Comparison of ENCODE assay signal across 8 cellular contexts in the genomic region with DNA sequence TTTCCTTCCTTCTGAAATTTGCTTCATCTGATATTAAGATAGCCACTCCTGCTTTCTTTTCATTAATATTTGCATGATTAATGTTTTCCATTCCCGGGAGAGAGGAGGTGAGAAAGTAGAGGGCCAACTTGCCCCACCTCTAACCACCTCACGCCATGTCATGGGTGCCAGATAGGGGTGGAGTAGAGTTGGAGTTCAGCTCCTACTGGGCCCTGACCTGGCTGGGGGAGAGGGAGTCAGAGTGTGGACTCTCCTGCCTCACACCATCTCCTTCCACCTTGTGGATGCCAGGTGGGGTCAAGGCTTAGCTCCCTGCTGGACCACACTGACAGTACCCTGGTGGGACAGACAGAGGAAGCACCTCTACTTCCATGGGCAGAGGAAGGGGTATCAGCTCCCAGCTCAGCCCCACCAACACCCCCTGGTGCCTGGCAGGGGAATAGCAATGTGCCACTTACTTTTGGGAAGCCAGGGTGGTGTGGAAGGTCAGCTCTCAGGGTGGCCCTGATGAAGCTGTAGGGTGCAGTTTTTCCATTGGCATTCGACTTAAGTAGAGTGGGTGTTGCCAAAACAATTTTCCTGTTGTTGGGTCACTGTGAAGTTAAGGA. TPM values are rescaled to one million over a fixed set of nuclear protein-coding genes. Genes with fewer than 3 reads are reported as not detected.
DNase-seq lines count a peak whose midpoint lies in the region; ATAC-seq and TF ChIP-seq lines count a peak whose summit lies in the region.

No MANE protein-coding gene starts in this region.

- POLR2A ChIA-PET in Caco-2 (lab: Charles Lee), result no interaction called here

- no peaks in the 10 kb centered on the region for H3K27me3 ChIP-seq in Caco-2 (replicated peaks; ENCODE audit: control insufficient read depth, insufficient read depth, low read length)

- TF ChIP-seq CTCF in Caco-2 (IDR thresholded peaks at IDR 0.05; ENCODE audit: insufficient read depth in 1 of 2, low read depth in 1 of 2, low read length in 1 of 2, severe bottlenecking in 1 of 2, unreplicated experiment in 1 of 2), result peak; percentile 60 to 63

- H3K27ac ChIP-seq in KOPT-K1 (ENCODE audit: low read depth, low read length, poor library complexity, severe bottlenecking), result peak overlapping the region; percentile 21

- H3K9me3 ChIP-seq in Caco-2 (0 out of 2 replicates have a peak, but pooled peaks cover 6% of the 10 kb centered on the region), KOPT-K1 (ENCODE audit: insufficient read depth, low read length, poor library complexity, severe bottlenecking) (peaks cover 7% of the 10 kb centered on the region)

- CTCF ChIA-PET in Caco-2 (lab: Charles Lee), result interaction anchor here (0.5 to 1.8 kb wide), 6 partner anchors 10 to 82 kb away, joined by 3 to 8 read pairs (median 4); no protein-coding TSS in a partner anchor

- no peak overlapping the region for H3K4me3 Mint-ChIP-seq in Caco-2 (ENCODE audit: unreplicated experiment)
- no peak overlapping the region for H3K4me3 Mint-ChIP-seq in activated T-cell treated with anti-CD3 and anti-CD28 coated beads, Interleukin-2, amount 50 U/mL, for 72 hours

- BruUV-seq in Caco-2 (replicated peaks; lab: Mats Ljungman, UMichigan), result no TSS peak

- no peaks in the 10 kb centered on the region for H3K27me3 Mint-ChIP-seq in Caco-2 (ENCODE audit: insufficient read depth, unreplicated experiment)
- no peaks in the 10 kb centered on the region for H3K27me3 Mint-ChIP-seq in activated T-cell treated with anti-CD3 and anti-CD28 coated beads, Interleukin-2, amount 50 U/mL, for 72 hours (ENCODE audit: low read depth)

- peak in 1 of 2 experiments; percentile 59 for DNase-seq in Caco-2
- DNase-seq in activated T-cell treated with anti-CD3 and anti-CD28 coated beads, Interleukin-2, amount 50 U/mL, for 72 hours, result peak; percentile 52 to 64
- peak; percentile 29 to 42 for DNase-seq in lung microvascular endothelial cell (ENCODE audit: low read depth in 2 of 2)
- DNase-seq in G401 (ENCODE audit: low spot score), result no peak

- peaks cover 4% of the 10 kb centered on the region; the same call in 1 of the 2 replicates for H3K4me1 ChIP-seq in Caco-2

- in situ Hi-C loops in G401 (cut with HindIII; ENCODE audit: low sequenced_read_pairs), result no loop called here

- intact Hi-C loops in Caco-2 (cut with micrococcal nuclease; ENCODE audit: unreplicated experiment), result no loop called here

- H3K4me1 Mint-ChIP-seq in Caco-2 (ENCODE audit: low read depth, unreplicated experiment), result peaks cover 8% of the 10 kb centered on the region
- peaks cover 9% of the 10 kb centered on the region for H3K4me1 Mint-ChIP-seq in activated T-cell treated with anti-CD3 and anti-CD28 coated beads, Interleukin-2, amount 50 U/mL, for 72 hours (ENCODE audit: low read depth)

- peaks cover 9% of the 10 kb centered on the region for H3K9me3 Mint-ChIP-seq in Caco-2 (ENCODE audit: unreplicated experiment)
- peaks cover 3 to 4% of the 10 kb centered on the region in 2 donors for H3K9me3 Mint-ChIP-seq in activated T-cell treated with anti-CD3 and anti-CD28 coated beads, Interleukin-2, amount 50 U/mL, for 72 hours

- no peak overlapping the region for H3K27ac Mint-ChIP-seq in Caco-2 (ENCODE audit: unreplicated experiment)
- no peak overlapping the region for H3K27ac Mint-ChIP-seq in activated T-cell treated with anti-CD3 and anti-CD28 coated beads, Interleukin-2, amount 50 U/mL, for 72 hours

- H3K36me3 ChIP-seq in Caco-2 (ENCODE audit: control insufficient read depth, insufficient read depth, low read length) (peaks cover 5% of the 10 kb centered on the region), KOPT-K1 (ENCODE audit: insufficient read depth, low read length) (peaks cover 85% of the 10 kb centered on the region)

- peak; percentile 47 to 57 for ATAC-seq in activated T-cell treated with anti-CD3 and anti-CD28 coated beads, Interleukin-2, amount 50 U/mL, for 72 hours (replicated peaks in 1 of 2)
- ATAC-seq in HG02970 (IDR thresholded peaks at IDR 0.05; ENCODE audit: low FRiP score, unreplicated experiment) (no peak), HG03439 (IDR thresholded peaks at IDR 0.05; ENCODE audit: unreplicated experiment) (no peak), HG03565 (IDR thresholded peaks at IDR 0.05; ENCODE audit: unreplicated experiment) (no peak)

- peaks cover 31% of the 10 kb centered on the region for H3K36me3 Mint-ChIP-seq in Caco-2 (ENCODE audit: insufficient read depth, unreplicated experiment)
- H3K36me3 Mint-ChIP-seq in activated T-cell treated with anti-CD3 and anti-CD28 coated beads, Interleukin-2, amount 50 U/mL, for 72 hours (ENCODE audit: insufficient read depth in 2 of 2), result peaks cover 3% of the 10 kb centered on the region in 2 donors

- no peak overlapping the region for H3K4me3 ChIP-seq in Caco-2 (ENCODE audit: low read depth, low read length)

RNA-seq across cellular contexts. Expression of gene CHST12, which starts 28.0 kb away (rescaled TPM):
- total RNA-seq in Caco-2 (2022) (26.0 and 28.0 TPM in 2 replicates), lung microvascular endothelial cell (2.8 and 3.8 TPM in 2 replicates)
- total RNA-seq in activated T-cell treated with anti-CD3 and anti-CD28 coated beads, Interleukin-2, amount 50 U/mL, for 72 hours, result 10 to 100 TPM in 1 of 2 donors, 1 to 10 TPM in 1; 5.1 to 10.6 TPM
- 13.5 and 20.7 TPM in 2 replicates for total RNA-seq in G401 (2014; rRNA removed; shearing (Covaris generic))

RNA-seq across cellular contexts. Expression of gene GRIFIN, which starts 44.8 kb away (rescaled TPM):
- total RNA-seq in Caco-2 (2022) (not detected in 2 replicates), lung microvascular endothelial cell (not detected in 2 replicates)
- total RNA-seq in activated T-cell treated with anti-CD3 and anti-CD28 coated beads, Interleukin-2, amount 50 U/mL, for 72 hours, result not detected
- total RNA-seq in G401 (2014; rRNA removed; shearing (Covaris generic)), result not detected in 2 replicates

Comparison
In these comparisons a context has a peak if more than half of its experiments do, and no peak if none do; other contexts are left out.
1. ATAC-seq: peak in activated T-cell treated with anti-CD3 and anti-CD28 coated beads, Interleukin-2, amount 50 U/mL, for 72 hours (2 of 2); none in HG02970 (single experiment), HG03439 (single experiment) and HG03565 (single experiment).